10 cellular contexts compared by ENCODE assay signal in the genomic region with DNA sequence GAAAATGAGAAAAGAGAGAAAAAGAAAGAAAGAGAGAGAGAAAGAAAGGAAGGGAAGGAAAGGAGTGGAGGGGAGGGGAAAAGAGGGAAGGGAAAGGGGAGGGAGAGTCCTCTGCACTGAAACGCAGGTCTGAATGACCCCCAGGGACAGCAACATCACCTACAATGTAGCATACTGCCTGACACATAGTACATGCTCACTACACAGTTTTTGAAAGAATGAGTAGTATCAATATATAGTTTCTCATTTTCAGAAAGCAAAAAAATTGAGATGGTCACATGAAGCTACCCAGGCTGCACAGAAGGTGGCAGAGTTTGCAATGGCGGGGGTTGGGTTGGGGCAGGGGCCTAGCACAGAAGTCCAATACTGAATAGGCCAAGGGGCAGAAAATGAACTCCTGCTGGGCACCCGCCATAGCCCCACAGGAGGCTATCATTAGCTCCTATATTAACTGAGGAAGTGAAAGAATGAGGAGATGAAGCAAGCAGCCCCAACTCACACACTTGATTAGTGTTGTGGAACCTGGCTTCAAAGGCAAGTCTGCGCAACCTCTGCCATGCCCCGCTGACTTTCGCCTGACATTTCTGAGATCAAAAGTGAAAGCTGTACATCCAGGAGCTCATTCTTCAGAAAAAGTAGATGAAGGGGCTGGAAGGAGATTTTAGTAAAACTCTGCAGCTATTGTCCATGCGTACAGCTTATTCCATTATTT.
DNase-seq lines count a peak whose midpoint lies in the region; ATAC-seq, FAIRE-seq and TF ChIP-seq lines count a peak whose summit lies in the region.
"Had no signal": no experiment of that assay in that cellular context is flagged by ENCODE, and none has a peak within 500 bp of the region (broad histone marks: within the 10 kb centered on the region; RNA-seq: fewer than 3 reads in every experiment).

No MANE protein-coding gene starts in this region.

- H3K27me3 Mint-ChIP-seq in CD14-positive monocyte (ENCODE audit: low read depth in 3 of 3) = peaks cover 0 to 1% (median 0%) of the 10 kb centered on the region in 3 donors
- H3K27me3 Mint-ChIP-seq: activated naive CD8-positive, alpha-beta T cell treated with anti-CD3 and anti-CD28 coated beads, Interleukin-2, amount 10 ng/mL, durations not matched to agents 7 days and 5 days had no signal

- intact Hi-C loops in CD14-positive monocyte (cut with micrococcal nuclease) = no loop called here

- peak overlapping the region in 1 of 2 donors; percentile 21 for H3K4me3 Mint-ChIP-seq in CD14-positive monocyte
- H3K4me3 Mint-ChIP-seq: activated naive CD8-positive, alpha-beta T cell treated with anti-CD3 and anti-CD28 coated beads, Interleukin-2, amount 10 ng/mL, durations not matched to agents 7 days and 5 days had no signal

- peak overlapping the region in 1 of 7 donors; percentile 9 for H3K27ac Mint-ChIP-seq in CD14-positive monocyte
- H3K27ac Mint-ChIP-seq: activated naive CD8-positive, alpha-beta T cell treated with anti-CD3 and anti-CD28 coated beads, Interleukin-2, amount 10 ng/mL, durations not matched to agents 7 days and 5 days had no signal

- TF ChIP-seq CTCF in GM13976 (IDR thresholded peaks at IDR 0.05; ENCODE audit: borderline replicate concordance, control extremely low read depth, extremely low read depth, insufficient read depth, missing control alignments) = no peak
- no peak for TF ChIP-seq CTCF in CD14-positive monocyte (IDR thresholded peaks at IDR 0.05)

- H3K36me3 Mint-ChIP-seq in CD14-positive monocyte = no peaks in the 10 kb centered on the region
- H3K36me3 Mint-ChIP-seq: activated naive CD8-positive, alpha-beta T cell treated with anti-CD3 and anti-CD28 coated beads, Interleukin-2, amount 10 ng/mL, durations not matched to agents 7 days and 5 days had no signal

- peaks cover 9% of the 10 kb centered on the region for H3K4me1 Mint-ChIP-seq in CD14-positive monocyte
- H3K4me1 Mint-ChIP-seq: activated naive CD8-positive, alpha-beta T cell treated with anti-CD3 and anti-CD28 coated beads, Interleukin-2, amount 10 ng/mL, durations not matched to agents 7 days and 5 days had no signal

- FAIRE-seq in endometrium (lab: Jason Lieb, UNC) = peak; percentile 65

- DNase-seq in GM13976 (ENCODE audit: low spot score) (peak; percentile 83), globus pallidus (ENCODE audit: low spot score) (no peak), T-helper 9 cell (no peak), CD14-positive monocyte (ENCODE audit: low spot score) (no peak)
- no peak for DNase-seq in stimulated activated naive CD4-positive, alpha-beta T cell (lab: John Stamatoyannopoulos, UW)
- DNase-seq: activated naive CD8-positive, alpha-beta T cell treated with anti-CD3 and anti-CD28 coated beads, Interleukin-2, amount 10 ng/mL, durations not matched to agents 7 days and 5 days had no signal

- peak; percentile 84 for ATAC-seq in GM21423 (IDR thresholded peaks at IDR 0.05; ENCODE audit: unreplicated experiment)
- peak; percentile 87 for ATAC-seq in HG03442 (IDR thresholded peaks at IDR 0.05; ENCODE audit: unreplicated experiment)
- ATAC-seq: Panc1 had no signal

- in situ Hi-C loops in GM13976 (cut with MboI; ENCODE audit: low sequenced_read_pairs, unreplicated experiment) = no loop called here

- H3K9me3 Mint-ChIP-seq in CD14-positive monocyte = peaks cover 0 to 3% (median 0%) of the 10 kb centered on the region in 7 donors
- H3K9me3 Mint-ChIP-seq: activated naive CD8-positive, alpha-beta T cell treated with anti-CD3 and anti-CD28 coated beads, Interleukin-2, amount 10 ng/mL, durations not matched to agents 7 days and 5 days had no signal
